7 cellular contexts compared by ENCODE assay signal in the genomic region with DNA sequence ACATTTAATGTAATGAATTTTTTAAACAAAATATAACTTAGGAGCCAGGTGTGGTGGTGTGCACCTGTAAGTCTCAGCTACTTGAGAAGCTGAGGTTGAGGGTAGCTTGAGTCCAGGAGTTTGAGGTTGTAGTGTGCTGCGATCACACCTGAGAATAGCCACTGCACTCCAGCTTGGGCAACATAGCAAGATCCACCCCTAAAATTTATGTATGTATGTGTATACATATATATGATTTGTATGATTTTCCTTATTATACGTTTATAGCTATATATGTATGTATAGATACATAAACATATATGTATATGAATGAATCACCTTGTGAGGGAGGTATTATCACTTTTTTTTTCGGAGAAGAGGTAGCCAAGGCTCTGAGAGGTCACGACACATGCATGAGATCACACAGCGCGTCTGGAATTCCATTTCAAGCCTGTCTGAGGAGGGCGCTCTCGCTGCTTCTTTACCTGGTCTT. TPM values are rescaled to one million over a fixed set of nuclear protein-coding genes. Genes with fewer than 3 reads are reported as not detected.
DNase-seq lines count a peak whose midpoint lies in the region; ATAC-seq and TF ChIP-seq lines count a peak whose summit lies in the region.

No MANE protein-coding gene starts in this region.

- H3K9me2 ChIP-seq in SK-N-SH = no peaks in the 10 kb centered on the region

- no peaks in the 10 kb centered on the region for H4K20me1 ChIP-seq in SK-N-SH (ENCODE audit: insufficient read depth)

- H3K36me3 Mint-ChIP-seq in naive thymus-derived CD4-positive, alpha-beta T cell = peaks cover 0 to 13% (median 0%) of the 10 kb centered on the region in 5 donors

- H3K4me3 Mint-ChIP-seq in naive thymus-derived CD4-positive, alpha-beta T cell = peak overlapping the region; percentile 66 to 89 (median 80)

- peaks cover 0 to 19% (median 9%) of the 10 kb centered on the region in 5 donors for H3K27me3 Mint-ChIP-seq in naive thymus-derived CD4-positive, alpha-beta T cell

- H3K4me1 Mint-ChIP-seq in naive thymus-derived CD4-positive, alpha-beta T cell = peaks cover 0 to 36% (median 6%) of the 10 kb centered on the region in 7 donors

- intact Hi-C loops in naive thymus-derived CD4-positive, alpha-beta T cell (cut with micrococcal nuclease) = loop anchor here (1.0 to 5.0 kb wide), 3 partner anchors 9 to 1256 kb away; partner anchors contain the start of genes KIF3A (in 2 of the 2) and VDAC1 (in 1 of the 2)

- no peak overlapping the region for H3K27ac ChIP-seq in SK-N-SH (ENCODE audit: low read depth in 2 of 2, low read length in 1 of 2)
- H3K27ac ChIP-seq in naive thymus-derived CD4-positive, alpha-beta T cell (ENCODE audit: low read depth, low read length) = peak overlapping the region; percentile 56

- no peaks in the 10 kb centered on the region for H3K9me3 ChIP-seq in SK-N-SH
- H3K9me3 ChIP-seq in naive thymus-derived CD4-positive, alpha-beta T cell (ENCODE audit: control insufficient read depth in 2 of 3, low read length in 3 of 3) = no peaks in the 10 kb centered on the region

- CTCF ChIA-PET in SK-N-SH (lab: Yijun Ruan, JAX) = interaction anchor here (0.6 to 3.3 kb wide), 11 partner anchors 8 to 219 kb away, joined by 3 to 21 read pairs (median 6); partner anchors contain the start of genes KIF3A and SHROOM1
- CTCF ChIA-PET in naive thymus-derived CD4-positive, alpha-beta T cell (lab: Charles Lee) = interaction anchor here (0.6 to 1.1 kb wide), 5 partner anchors 8 to 213 kb away, joined by 3 to 4 read pairs (median 4); partner anchors contain the start of gene KIF3A

- peak; percentile 53 for TF ChIP-seq RAD21 in SK-N-SH (IDR thresholded peaks at IDR 0.05; ENCODE audit: low read length)

- ATAC-seq in GM19372 (IDR thresholded peaks at IDR 0.05; ENCODE audit: low read depth, unreplicated experiment) (peak; percentile 41), omental fat pad (ENCODE audit: low FRiP score) (no peak)
- peak; percentile 61 for ATAC-seq in naive thymus-derived CD4-positive, alpha-beta T cell

- no peaks in the 10 kb centered on the region for H3K79me2 ChIP-seq in SK-N-SH (ENCODE audit: insufficient read depth)

- no peaks in the 10 kb centered on the region; a peak in 1 of 4 replicates for H3K4me1 ChIP-seq in SK-N-SH (ENCODE audit: control insufficient read depth in 1 of 2, insufficient read depth in 2 of 2, low read depth in 1 of 2, low read length in 1 of 2)
- peaks cover 0 to 4% of the 10 kb centered on the region in 2 donors for H3K4me1 ChIP-seq in naive thymus-derived CD4-positive, alpha-beta T cell (ENCODE audit: control insufficient read depth in 2 of 2, insufficient read depth in 2 of 2, low read length in 2 of 2)

- TF ChIP-seq EP300 in SK-N-SH (IDR thresholded peaks at IDR 0.05; ENCODE audit: borderline replicate concordance in 1 of 2, low read depth in 1 of 2, low read length in 1 of 2) = no peak

- no peak overlapping the region for H3K9ac ChIP-seq in SK-N-SH

- TF ChIP-seq CTCF in SK-N-SH (IDR thresholded peaks at IDR 0.05) (peak; percentile 54), omental fat pad (IDR thresholded peaks at IDR 0.05) (no peak)

- H3K4me3 ChIP-seq in SK-N-SH (ENCODE audit: low read depth in 2 of 2, low read length in 1 of 2) = peak overlapping the region; percentile 49 to 51; a peak in 3 of 4 replicates
- H3K4me3 ChIP-seq in naive thymus-derived CD4-positive, alpha-beta T cell (ENCODE audit: low read length) = peak overlapping the region; percentile 49

- no peak for DNase-seq in SK-N-SH
- peak; percentile 33 for DNase-seq in effector CD4-positive, alpha-beta T cell
- no peak for DNase-seq in naive thymus-derived CD4-positive, alpha-beta T cell
- no peak for DNase-seq in NCI-H2107 treated with DMSO at 0.1 percent for 48 hours (lab: John Stamatoyannopoulos, UW; ENCODE audit: unreplicated experiment)
- DNase-seq in NOMO-1 treated with dmso at 0.1 percent for 144 hours (lab: John Stamatoyannopoulos, UW; ENCODE audit: unreplicated experiment) = no peak
- no peak for DNase-seq in omental fat pad (ENCODE audit: low spot score)

- peak overlapping the region; percentile 68 for H3K4me2 ChIP-seq in SK-N-SH

- no peaks in the 10 kb centered on the region for H3K27me3 ChIP-seq in SK-N-SH (ENCODE audit: insufficient read depth)
- H3K27me3 ChIP-seq in naive thymus-derived CD4-positive, alpha-beta T cell (ENCODE audit: control insufficient read depth in 2 of 2, insufficient read depth in 2 of 2, low read length in 2 of 2) = no peaks in the 10 kb centered on the region

- no peaks in the 10 kb centered on the region for H3K36me3 ChIP-seq in SK-N-SH (replicated peaks in 1 of 2; ENCODE audit: control insufficient read depth in 1 of 2, insufficient read depth in 2 of 2, low read length in 1 of 2)
- H3K36me3 ChIP-seq in naive thymus-derived CD4-positive, alpha-beta T cell (ENCODE audit: control insufficient read depth in 2 of 3, insufficient read depth in 3 of 3, low read length in 3 of 3) = peaks cover 0 to 3% (median 0%) of the 10 kb centered on the region in 3 experiments

- no peaks in the 10 kb centered on the region for H3F3A ChIP-seq in SK-N-SH (replicated peaks; ENCODE audit: insufficient read depth)

- WGBS in SK-N-SH (ENCODE audit: low lambda C conversion rate) = 19% methylated on average over 8 of the region's 8 CpGs

- POLR2A ChIA-PET in SK-N-SH (lab: Yijun Ruan, JAX) = no interaction called here
- POLR2A ChIA-PET in naive thymus-derived CD4-positive, alpha-beta T cell (lab: Charles Lee) = interaction anchor here (0.7 to 2.7 kb wide), 7 partner anchors 9 to 305 kb away, joined by 3 to 48 read pairs (median 4); partner anchors contain the start of genes AFF4, HSPA4, KIF3A and RAD50

- peaks cover 0 to 3% (median 0%) of the 10 kb centered on the region in 11 donors for H3K9me3 Mint-ChIP-seq in naive thymus-derived CD4-positive, alpha-beta T cell

- H3K27ac Mint-ChIP-seq in naive thymus-derived CD4-positive, alpha-beta T cell = peak overlapping the region in 6 of 9 donors; percentile 2 to 84 (median 72)

- peak overlapping the region; percentile 74; the same call in 1 of the 2 replicates for H2AFZ ChIP-seq in SK-N-SH (ENCODE audit: low read depth)

TF ChIP-seq in SK-N-SH, 30 proteins besides CTCF, POLR2A, EP300 and RAD21:
- no peak for TF ChIP-seq FOXM1 (IDR thresholded peaks at IDR 0.05; ENCODE audit: low read depth)
- TF ChIP-seq, protein P1, sequence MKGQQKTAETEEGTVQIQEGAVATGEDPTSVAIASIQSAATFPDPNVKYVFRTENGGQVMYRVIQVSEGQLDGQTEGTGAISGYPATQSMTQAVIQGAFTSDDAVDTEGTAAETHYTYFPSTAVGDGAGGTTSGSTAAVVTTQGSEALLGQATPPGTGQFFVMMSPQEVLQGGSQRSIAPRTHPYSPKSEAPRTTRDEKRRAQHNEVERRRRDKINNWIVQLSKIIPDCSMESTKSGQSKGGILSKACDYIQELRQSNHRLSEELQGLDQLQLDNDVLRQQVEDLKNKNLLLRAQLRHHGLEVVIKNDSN (IDR thresholded peaks at IDR 0.05; ENCODE audit: borderline replicate concordance, low read depth) = no peak

RNA-seq across cellular contexts. Expression of gene CCNI2, which starts 0.6 kb away (rescaled TPM):
- 0.05 and 0.34 TPM in 2 replicates for polyA plus RNA-seq in SK-N-SH (2012; rRNA removed)
- polyA plus RNA-seq in SK-N-SH (2012; cell fraction: cytosol; rRNA removed) = 0.06 and 0.16 TPM in 2 replicates
- 0.41 and 0.56 TPM in 2 replicates for polyA plus RNA-seq in SK-N-SH (2012; cell fraction: nucleus; rRNA removed)
- total RNA-seq in naive thymus-derived CD4-positive, alpha-beta T cell = 10 to 100 TPM in 2 of 5 experiments, 1 to 10 TPM in 3; 3.5 to 44.9 (median 8.4) TPM
- 1 to 10 TPM; 2.4 to 5.0 TPM for polyA plus RNA-seq in naive thymus-derived CD4-positive, alpha-beta T cell
- total RNA-seq in omental fat pad = under 1 TPM in 2 of 4 donors, not detected in 2; 0.12 to 0.19 TPM

RNA-seq across cellular contexts. Expression of gene KIF3A, which starts 9.3 kb away (rescaled TPM):
- 5.1 and 5.2 TPM in 2 replicates for polyA plus RNA-seq in SK-N-SH (2012; rRNA removed)
- 6.2 and 9.3 TPM in 2 replicates for polyA plus RNA-seq in SK-N-SH (2012; cell fraction: cytosol; rRNA removed)
- polyA plus RNA-seq in SK-N-SH (2012; cell fraction: nucleus; rRNA removed) = 7.2 and 11.8 TPM in 2 replicates
- 10 to 100 TPM; 10.5 to 30.0 (median 18.7) TPM for total RNA-seq in naive thymus-derived CD4-positive, alpha-beta T cell
- polyA plus RNA-seq in naive thymus-derived CD4-positive, alpha-beta T cell = 10 to 100 TPM in 1 of 2 donors, 1 to 10 TPM in 1; 7.5 to 11.4 TPM
- total RNA-seq in omental fat pad = 10 to 100 TPM in 1 of 4 donors, 1 to 10 TPM in 3; 4.4 to 10.4 (median 5.9) TPM

RNA-seq across cellular contexts. Expression of gene SEPTIN8, which starts 30.4 kb away (rescaled TPM):
- polyA plus RNA-seq in SK-N-SH (2012; rRNA removed) = 54.9 and 57.6 TPM in 2 replicates
- 39.8 and 45.4 TPM in 2 replicates for polyA plus RNA-seq in SK-N-SH (2012; cell fraction: cytosol; rRNA removed)
- polyA plus RNA-seq in SK-N-SH (2012; cell fraction: nucleus; rRNA removed) = 106 and 142 TPM in 2 replicates
- 10 to 100 TPM in 1 of 5 experiments, 1 to 10 TPM in 4; 2.7 to 42.1 (median 5.2) TPM for total RNA-seq in naive thymus-derived CD4-positive, alpha-beta T cell
- under 1 TPM; 0.64 to 0.84 TPM for polyA plus RNA-seq in naive thymus-derived CD4-positive, alpha-beta T cell
- 10 to 100 TPM; 27.6 to 42.1 (median 29.7) TPM for total RNA-seq in omental fat pad
